10 cellular contexts compared by ENCODE assay signal in the genomic region with DNA sequence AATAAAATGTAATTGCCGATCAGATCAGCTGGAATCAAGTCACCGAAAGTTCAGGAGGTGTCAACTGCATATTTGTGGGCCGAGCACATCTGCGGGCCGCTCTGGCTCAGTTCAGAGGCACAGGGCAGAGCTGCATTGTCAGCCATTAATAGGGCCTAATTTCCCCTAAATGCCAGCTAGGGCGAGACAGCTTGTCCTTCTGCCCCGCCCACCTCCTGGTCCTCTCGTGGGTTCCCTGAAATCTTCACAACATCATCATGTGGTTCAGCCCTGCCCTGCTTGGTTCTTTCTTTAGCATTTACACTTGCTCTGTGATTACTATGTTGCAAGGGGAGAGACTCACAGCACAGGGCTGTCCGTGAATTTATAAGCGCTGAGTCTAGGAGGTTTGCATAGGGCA.
A peak's percentile ranks its signal among the peaks of the same experiment; 100 is the strongest.
DNase-seq lines count a peak whose midpoint lies in the region; ATAC-seq and FAIRE-seq lines count a peak whose summit lies in the region.
"Had no signal": no experiment of that assay in that cellular context is flagged by ENCODE, and none has a peak within 500 bp of the region (broad histone marks: within the 10 kb centered on the region; RNA-seq: fewer than 3 reads in every experiment).

No MANE protein-coding gene starts in this region.

- H3K27ac ChIP-seq in subcutaneous abdominal adipose tissue (ENCODE audit: low read depth, low read length) (peak overlapping the region; percentile 85), small intestine (ENCODE audit: low read depth in 1 of 2, low read length in 1 of 2) (peak overlapping the region in 1 of 2 donors; percentile 9)
- H3K27ac ChIP-seq: HL-60 had no signal

- no peaks in the 10 kb centered on the region for H3K27me3 ChIP-seq in adipocyte (replicated peaks; ENCODE audit: control insufficient read depth, insufficient read depth, low read length)
- H3K27me3 ChIP-seq in subcutaneous abdominal adipose tissue (ENCODE audit: control insufficient read depth in 5 of 5, insufficient read depth in 4 of 5, low read length in 5 of 5), result no peaks in the 10 kb centered on the region
- H3K27me3 ChIP-seq in small intestine (ENCODE audit: control insufficient read depth in 2 of 2, insufficient read depth in 2 of 2, low read length in 2 of 2), result no peaks in the 10 kb centered on the region

- peaks cover 41% of the 10 kb centered on the region for H3K4me1 ChIP-seq in adipocyte (ENCODE audit: control insufficient read depth, insufficient read depth, low read length)
- H3K4me1 ChIP-seq in subcutaneous abdominal adipose tissue (ENCODE audit: control insufficient read depth in 5 of 5, insufficient read depth in 5 of 5, low read length in 5 of 5), result peaks cover 2 to 36% (median 16%) of the 10 kb centered on the region in 5 donors
- peaks cover 0 to 5% of the 10 kb centered on the region in 2 donors for H3K4me1 ChIP-seq in small intestine (ENCODE audit: control insufficient read depth in 2 of 2, insufficient read depth in 1 of 2, low read depth in 1 of 2, low read length in 1 of 2)

- peak overlapping the region; percentile 81 for H3K9ac ChIP-seq in adipocyte (ENCODE audit: low read length)
- H3K9ac ChIP-seq in subcutaneous abdominal adipose tissue (ENCODE audit: low read length in 5 of 5), result peak overlapping the region in 2 of 5 donors; percentile 12 to 14

- 68 to 86% (median 78%) methylated on average over 10 of the region's 10 CpGs for WGBS in small intestine, 3 donors

- H3K9me3 ChIP-seq in adipocyte (ENCODE audit: control insufficient read depth, low read length) (no peaks in the 10 kb centered on the region), subcutaneous abdominal adipose tissue (ENCODE audit: control insufficient read depth in 5 of 5, low read length in 5 of 5) (no peaks in the 10 kb centered on the region), small intestine (ENCODE audit: control insufficient read depth, low read depth) (no peaks in the 10 kb centered on the region)

- DNase-seq in H4 (ENCODE audit: low spot score) (peak; percentile 12), adipocyte (ENCODE audit: low read depth) (peak; percentile 33), iPS-NIHi7 (ENCODE audit: extremely low spot score) (peak; percentile 44), NCI-H1694 treated with DMSO at 0.1 percent for 48 hours (lab: John Stamatoyannopoulos, UW) (no peak), small intestine (no peak), activated T-cell treated with anti-CD3 and anti-CD28 coated beads for 4 hours (no peak)
- DNase-seq: SIG-M5 had no signal

- H3K36me3 ChIP-seq in adipocyte (ENCODE audit: control insufficient read depth, insufficient read depth, low read length, severe bottlenecking) (no peaks in the 10 kb centered on the region), subcutaneous abdominal adipose tissue (ENCODE audit: control insufficient read depth in 5 of 5, insufficient read depth in 5 of 5, low read length in 5 of 5) (no peaks in the 10 kb centered on the region), small intestine (ENCODE audit: control insufficient read depth in 2 of 2, insufficient read depth in 2 of 2, low read length in 2 of 2) (no peaks in the 10 kb centered on the region)

- no peak for FAIRE-seq in small intestine (lab: Jason Lieb, UNC)

- H3K4me3 ChIP-seq in adipocyte (ENCODE audit: low read length), result peak overlapping the region; percentile 68
- H3K4me3 ChIP-seq in subcutaneous abdominal adipose tissue (ENCODE audit: low read depth in 1 of 5, low read length in 5 of 5), result no peak overlapping the region
- no peak overlapping the region for H3K4me3 ChIP-seq in small intestine (ENCODE audit: low read depth in 1 of 2, low read length in 2 of 2)

- ATAC-seq in GM18502 (IDR thresholded peaks at IDR 0.05; ENCODE audit: poor library complexity, unreplicated experiment), result no peak

Comparison
In these comparisons a context has a peak if more than half of its experiments do, and no peak if none do; other contexts are left out.
1. DNase-seq: peak in H4 (single experiment), adipocyte (single experiment) and iPS-NIHi7 (single experiment); none in NCI-H1694 treated with DMSO at 0.1 percent for 48 hours (single experiment), small intestine (single experiment) and activated T-cell treated with anti-CD3 and anti-CD28 coated beads for 4 hours (single experiment).